1 cellular context compared by ENCODE assay signal in the genomic region with DNA sequence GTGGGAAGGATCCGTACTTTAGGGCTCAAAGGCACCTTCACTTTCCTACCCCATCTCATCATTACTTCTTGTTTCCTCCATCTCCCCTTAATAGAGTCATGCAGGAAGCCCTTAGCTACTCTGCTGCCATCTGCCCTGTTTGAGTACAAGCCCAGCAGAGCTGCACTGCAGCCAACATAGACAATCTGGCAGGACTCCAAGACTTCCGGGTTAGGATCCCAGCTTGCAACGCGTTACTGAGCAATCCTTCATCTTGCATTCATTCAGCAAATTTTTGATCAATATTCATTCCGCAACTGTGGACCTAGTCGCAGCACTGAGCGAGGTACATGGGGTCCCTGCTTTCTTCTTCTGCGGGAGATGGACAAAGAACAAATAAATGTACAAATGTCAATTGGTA.
TF ChIP-seq lines count a peak whose summit lies in the region.

No MANE protein-coding gene starts in this region.

TF ChIP-seq in HCT116, 20 proteins besides CTCF, POLR2A, EP300 and RAD21 (continued from another document):
- TF ChIP-seq, protein P1, sequence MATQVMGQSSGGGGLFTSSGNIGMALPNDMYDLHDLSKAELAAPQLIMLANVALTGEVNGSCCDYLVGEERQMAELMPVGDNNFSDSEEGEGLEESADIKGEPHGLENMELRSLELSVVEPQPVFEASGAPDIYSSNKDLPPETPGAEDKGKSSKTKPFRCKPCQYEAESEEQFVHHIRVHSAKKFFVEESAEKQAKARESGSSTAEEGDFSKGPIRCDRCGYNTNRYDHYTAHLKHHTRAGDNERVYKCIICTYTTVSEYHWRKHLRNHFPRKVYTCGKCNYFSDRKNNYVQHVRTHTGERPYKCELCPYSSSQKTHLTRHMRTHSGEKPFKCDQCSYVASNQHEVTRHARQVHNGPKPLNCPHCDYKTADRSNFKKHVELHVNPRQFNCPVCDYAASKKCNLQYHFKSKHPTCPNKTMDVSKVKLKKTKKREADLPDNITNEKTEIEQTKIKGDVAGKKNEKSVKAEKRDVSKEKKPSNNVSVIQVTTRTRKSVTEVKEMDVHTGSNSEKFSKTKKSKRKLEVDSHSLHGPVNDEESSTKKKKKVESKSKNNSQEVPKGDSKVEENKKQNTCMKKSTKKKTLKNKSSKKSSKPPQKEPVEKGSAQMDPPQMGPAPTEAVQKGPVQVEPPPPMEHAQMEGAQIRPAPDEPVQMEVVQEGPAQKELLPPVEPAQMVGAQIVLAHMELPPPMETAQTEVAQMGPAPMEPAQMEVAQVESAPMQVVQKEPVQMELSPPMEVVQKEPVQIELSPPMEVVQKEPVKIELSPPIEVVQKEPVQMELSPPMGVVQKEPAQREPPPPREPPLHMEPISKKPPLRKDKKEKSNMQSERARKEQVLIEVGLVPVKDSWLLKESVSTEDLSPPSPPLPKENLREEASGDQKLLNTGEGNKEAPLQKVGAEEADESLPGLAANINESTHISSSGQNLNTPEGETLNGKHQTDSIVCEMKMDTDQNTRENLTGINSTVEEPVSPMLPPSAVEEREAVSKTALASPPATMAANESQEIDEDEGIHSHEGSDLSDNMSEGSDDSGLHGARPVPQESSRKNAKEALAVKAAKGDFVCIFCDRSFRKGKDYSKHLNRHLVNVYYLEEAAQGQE (IDR thresholded peaks at IDR 0.05; ENCODE audit: low read depth): no peak
